9 cellular contexts compared by ENCODE assay signal in genomic region chr2:216664593-216665034, GRCh38. TPM values are rescaled to one million over a fixed set of nuclear protein-coding genes. Genes with fewer than 3 reads are reported as not detected.
DNase-seq lines count a peak whose midpoint lies in the region; ATAC-seq and TF ChIP-seq lines count a peak whose summit lies in the region.
"Had no signal": no experiment of that assay in that cellular context is flagged by ENCODE, and none has a peak within 500 bp of the region (broad histone marks: within the 10 kb centered on the region; RNA-seq: fewer than 3 reads in every experiment).

No MANE protein-coding gene starts in this region.

- H3K23ac ChIP-seq in H9 (ENCODE audit: insufficient read length, low read depth, low read length) = no peak overlapping the region

- H2BK5ac ChIP-seq in H9 (ENCODE audit: insufficient read length, low read length) = no peak overlapping the region

- no peaks in the 10 kb centered on the region for H3K23me2 ChIP-seq in H9 (ENCODE audit: insufficient read length, low read depth, low read length, poor library complexity, severe bottlenecking)

- POLR2A ChIA-PET in naive thymus-derived CD8-positive, alpha-beta T cell (lab: Charles Lee) = interaction anchor here (0.6 kb wide), 1 partner anchor 146 kb away, joined by 3 read pairs; no protein-coding TSS in a partner anchor

- no peak overlapping the region; a peak in 1 of 5 replicates for H3K4me3 Mint-ChIP-seq in H9
- no peak overlapping the region for H3K4me3 Mint-ChIP-seq in naive thymus-derived CD8-positive, alpha-beta T cell
- H3K4me3 Mint-ChIP-seq: natural killer cell treated with Interleukin-12 subunit alpha and Interleukin-12 subunit beta and Interleukin-15 and Interleukin-18, amount 100 ng/mL, for 72 hours had no signal

- no peak overlapping the region for H3K14ac ChIP-seq in H9 (ENCODE audit: insufficient read depth, low read length)

- ATAC-seq in left lung = peak; percentile 4
- ATAC-seq in naive thymus-derived CD8-positive, alpha-beta T cell = no peak
- ATAC-seq: natural killer cell treated with Interleukin-12 subunit alpha and Interleukin-12 subunit beta and Interleukin-15 and Interleukin-18, amount 100 ng/mL, for 72 hours had no signal

- H4K8ac ChIP-seq in H9 (replicated peaks; ENCODE audit: insufficient read length, low read depth, low read length) = no peak overlapping the region

- DNase-seq in H9 (no peak), WERI-Rb-1 (peak; percentile 44), left lung (no peak), glomerular visceral epithelial cell (ENCODE audit: extremely low spot score) (no peak), coronary artery (ENCODE audit: low spot score) (no peak), DMS79 treated with DMSO at 0.1 percent for 48 hours (lab: John Stamatoyannopoulos, UW) (no peak)
- no peak for DNase-seq in naive thymus-derived CD8-positive, alpha-beta T cell

- no peak overlapping the region for H3K4ac ChIP-seq in H9 (ENCODE audit: low read depth, low read length)

- H3K18ac ChIP-seq in H9 (ENCODE audit: insufficient read length, low read depth, low read length) = no peak overlapping the region

- no peak overlapping the region for H3K4me2 ChIP-seq in H9 (ENCODE audit: insufficient read depth, insufficient read length, low read length)

- peaks cover 4% of the 10 kb centered on the region; the same call in 1 of the 2 replicates for H3K4me1 ChIP-seq in H9 (ENCODE audit: insufficient read depth, low read length)
- peaks cover 3 to 7% of the 10 kb centered on the region in 2 donors for H3K4me1 ChIP-seq in left lung

- no CpG with 5 or more reads among the region's 6 CpGs for WGBS in H9 (ENCODE audit: extremely low coverage, insufficient read length, low lambda C conversion rate)

- H3K36me3 ChIP-seq in WERI-Rb-1 (no peaks in the 10 kb centered on the region), left lung (no peaks in the 10 kb centered on the region)

- peaks cover 22 to 29% of the 10 kb centered on the region in 2 experiments for H3K4me1 Mint-ChIP-seq in H9
- peaks cover 0 to 2% (median 0%) of the 10 kb centered on the region in 4 donors for H3K4me1 Mint-ChIP-seq in naive thymus-derived CD8-positive, alpha-beta T cell

- no peak overlapping the region for H4K91ac ChIP-seq in H9 (ENCODE audit: insufficient read length, low read depth, low read length)

- H4K20me1 ChIP-seq in H9 (ENCODE audit: control insufficient read depth, insufficient read depth, insufficient read length) = no peaks in the 10 kb centered on the region

- no peak overlapping the region for H2AK5ac ChIP-seq in H9 (ENCODE audit: insufficient read length, low read length)

- no peak overlapping the region for H4K5ac ChIP-seq in H9 (ENCODE audit: insufficient read length, low read depth, low read length)

- H3K9me3 Mint-ChIP-seq in H9 = no peaks in the 10 kb centered on the region
- no peaks in the 10 kb centered on the region for H3K9me3 Mint-ChIP-seq in naive thymus-derived CD8-positive, alpha-beta T cell
- H3K9me3 Mint-ChIP-seq: natural killer cell treated with Interleukin-12 subunit alpha and Interleukin-12 subunit beta and Interleukin-15 and Interleukin-18, amount 100 ng/mL, for 72 hours had no signal

- no peaks in the 10 kb centered on the region for H3K79me2 ChIP-seq in H9 (ENCODE audit: insufficient read depth, low read length)

- H2BK120ac ChIP-seq in H9 (ENCODE audit: low read depth, low read length, poor library complexity, severe bottlenecking) = no peak overlapping the region

- H3K27me3 ChIP-seq in H9 (ENCODE audit: insufficient read depth, low read length) (no peaks in the 10 kb centered on the region), WERI-Rb-1 (ENCODE audit: insufficient read depth, low read depth, severe bottlenecking) (no peaks in the 10 kb centered on the region), left lung (no peaks in the 10 kb centered on the region)

- H3K27ac ChIP-seq in C4-2B (peak overlapping the region; percentile 60), H9 (ENCODE audit: insufficient read length, low read depth, low read length) (no peak overlapping the region), WERI-Rb-1 (no peak overlapping the region), left lung (no peak overlapping the region), coronary artery (peak overlapping the region in 1 of 2 donors; percentile 60)

- no peak overlapping the region for H2BK15ac ChIP-seq in H9 (ENCODE audit: low read depth, low read length)

- H3K27ac Mint-ChIP-seq in H9 = peak overlapping the region in 1 of 3 experiments; percentile 62; a peak in 1 of 7 replicates
- no peak overlapping the region for H3K27ac Mint-ChIP-seq in naive thymus-derived CD8-positive, alpha-beta T cell
- H3K27ac Mint-ChIP-seq: natural killer cell treated with Interleukin-12 subunit alpha and Interleukin-12 subunit beta and Interleukin-15 and Interleukin-18, amount 100 ng/mL, for 72 hours had no signal

- no peaks in the 10 kb centered on the region for H3K9me3 ChIP-seq in H9 (ENCODE audit: control insufficient read depth, low read depth, low read length)
- no peaks in the 10 kb centered on the region for H3K9me3 ChIP-seq in WERI-Rb-1 (ENCODE audit: severe bottlenecking)
- no peaks in the 10 kb centered on the region for H3K9me3 ChIP-seq in left lung

- no peak overlapping the region for H2AFZ ChIP-seq in H9 (ENCODE audit: low read length)

- H3K56ac ChIP-seq in H9 (ENCODE audit: insufficient read length, low read depth, low read length) = no peak overlapping the region

- no peaks in the 10 kb centered on the region for H3K79me1 ChIP-seq in H9 (ENCODE audit: insufficient read depth, low read depth, low read length, poor library complexity, severe bottlenecking)

- H3K4me3 ChIP-seq in WERI-Rb-1 (ENCODE audit: low read depth, low read length) (no peak overlapping the region), left lung (no peak overlapping the region), coronary artery (no peak overlapping the region)

- H3K27me3 Mint-ChIP-seq in H9 (ENCODE audit: low read depth) = no peaks in the 10 kb centered on the region; the same call in none of the 2 replicates
- H3K27me3 Mint-ChIP-seq in naive thymus-derived CD8-positive, alpha-beta T cell = peaks cover 5 to 8% (median 8%) of the 10 kb centered on the region in 5 donors

- H2BK20ac ChIP-seq in H9 (ENCODE audit: low read depth, low read length, poor library complexity, severe bottlenecking) = no peak overlapping the region

- H3K36me3 Mint-ChIP-seq in H9 (ENCODE audit: insufficient read depth in 1 of 3, low read depth in 3 of 3) = peaks cover 27 to 41% (median 39%) of the 10 kb centered on the region in 3 experiments
- no peaks in the 10 kb centered on the region for H3K36me3 Mint-ChIP-seq in naive thymus-derived CD8-positive, alpha-beta T cell
- H3K36me3 Mint-ChIP-seq: natural killer cell treated with Interleukin-12 subunit alpha and Interleukin-12 subunit beta and Interleukin-15 and Interleukin-18, amount 100 ng/mL, for 72 hours had no signal

- TF ChIP-seq CTCF in C4-2B (conservative IDR thresholded peaks at IDR 0.05) (no peak), H9 (conservative IDR thresholded peaks at IDR 0.05) (peak; percentile 45; the same call in 2 of the 3 replicates), WERI-Rb-1 (IDR thresholded peaks at IDR 0.05; ENCODE audit: low read depth, low read length) (peak; percentile 64), left lung (IDR thresholded peaks at IDR 0.05) (no peak), coronary artery (IDR thresholded peaks at IDR 0.05) (no peak)

- no peak overlapping the region for H2BK12ac ChIP-seq in H9 (ENCODE audit: insufficient read length, low read depth, low read length)

- H3K9ac ChIP-seq in H9 (ENCODE audit: extremely low read depth, insufficient read length, low read length) = no peak overlapping the region

- no peak overlapping the region for H3T11ph ChIP-seq in H9 (ENCODE audit: low read length)

- intact Hi-C loops in left lung (cut with DNase I) = loop anchor here in 1 of 2 donors (5.0 kb wide), 1 partner anchor 142 kb away; no protein-coding TSS in a partner anchor

RNA-seq across cellular contexts. Expression of gene IGFBP5, which starts 30.7 kb away (rescaled TPM):
- 0.61 and 0.90 TPM in 2 replicates for total RNA-seq in H9 (2021)
- 100 to 1,000 TPM; 101 to 141 TPM for total RNA-seq in left lung
- total RNA-seq in naive thymus-derived CD8-positive, alpha-beta T cell = not detected
- polyA plus RNA-seq in naive thymus-derived CD8-positive, alpha-beta T cell = not detected

RNA-seq across cellular contexts. Expression of gene IGFBP2, which starts 31.4 kb away (rescaled TPM):
- 363 and 366 TPM in 2 replicates for total RNA-seq in H9 (2021)
- total RNA-seq in left lung = 10 to 100 TPM; 28.2 to 48.9 TPM
- total RNA-seq in naive thymus-derived CD8-positive, alpha-beta T cell = not detected
- polyA plus RNA-seq in naive thymus-derived CD8-positive, alpha-beta T cell = under 1 TPM in 2 of 3 donors, not detected in 1; 0.15 to 0.48 TPM

Comparison
In these comparisons a context has a peak if more than half of its experiments do, and no peak if none do; other contexts are left out.
1. CTCF ChIP-seq: peak in H9 (single experiment) and WERI-Rb-1 (single experiment); none in C4-2B (single experiment), left lung (0 of 2) and coronary artery (single experiment).
2. RNA of gene IGFBP5, which starts 30.7 kb away (total RNA-seq): 101 to 141 TPM in left lung; 0.61 to 0.90 TPM in H9 and not detected in naive thymus-derived CD8-positive, alpha-beta T cell; every median in the first group is over 10 times any median in the second.
3. RNA of gene IGFBP2, which starts 31.4 kb away (total RNA-seq): 363 to 366 TPM in H9 and 28.2 to 48.9 TPM in left lung; not detected in naive thymus-derived CD8-positive, alpha-beta T cell; every median in the first group is over 10 times any median in the second.